In genomic region chr9:12766357-12766756, GRCh38 we compare ENCODE assay signal across 28 cellular contexts. TPM values are rescaled to one million over a fixed set of nuclear protein-coding genes. Genes with fewer than 3 reads are reported as not detected.
"Had no signal": no experiment of that assay in that cellular context is flagged by ENCODE, and none has a peak within 500 bp of the region (broad histone marks: within the 10 kb centered on the region; RNA-seq: fewer than 3 reads in every experiment).

No MANE protein-coding gene starts in this region.

- H3K27ac Mint-ChIP-seq: activated CD4-positive, alpha-beta memory T cell treated with anti-CD3 and anti-CD28 coated beads, Interleukin-2, amount 10 ng/mL, durations not matched to agents 7 days and 5 days; activated CD4-positive, alpha-beta T cell treated with anti-CD3 and anti-CD28 coated beads, Interleukin-2, amount 10 ng/mL, durations not matched to agents 7 days and 5 days; activated T-cell treated with anti-CD3 and anti-CD28 coated beads, Interleukin-2, amount 50 U/mL, for 24 hours; dendritic cell treated with granulocyte-macrophage colony-stimulating factor and Interleukin-4, amounts not matched to agents 40 ng/mL and 50 ng/mL, for 4 days; endodermal cell; naive thymus-derived CD4-positive, alpha-beta T cell; stimulated activated naive B cell treated with anti-CD40 and anti-IgM and Interleukin-4, amounts not matched to agents 10 μg/mL and 1 μg/mL and 100 μg/mL, for 72 hours; T-helper 17 cell; WTC11 had no signal

- H3K27me3 ChIP-seq: esophagus muscularis mucosa, heart right ventricle, pancreas, sigmoid colon, suprapubic skin, tibial artery had no signal

- H3K36me3 ChIP-seq: esophagus muscularis mucosa, heart right ventricle, pancreas, sigmoid colon, suprapubic skin, tibial artery had no signal

- DNase-seq: activated CD4-positive, alpha-beta memory T cell treated with anti-CD3 and anti-CD28 coated beads, Interleukin-2, amount 10 ng/mL, durations not matched to agents 7 days and 5 days; activated CD4-positive, alpha-beta T cell treated with anti-CD3 and anti-CD28 coated beads for 1 hour; activated CD4-positive, alpha-beta T cell treated with anti-CD3 and anti-CD28 coated beads, Interleukin-2, amount 10 ng/mL, durations not matched to agents 7 days and 5 days; activated CD8-positive, alpha-beta memory T cell treated with anti-CD3 and anti-CD28 coated beads, Interleukin-2, amount 50 U/mL, for 48 hours; activated gamma-delta T cell treated with Interleukin-2 at 50 U/mL for 16 hours; activated naive CD4-positive, alpha-beta T cell treated with anti-CD3 and anti-CD28 coated beads, Interleukin-2, amount 50 U/mL, for 16 hours; activated T-cell treated with anti-CD3 and anti-CD28 coated beads, Interleukin-2, amount 50 U/mL, for 24 hours; amniotic stem cell; endodermal cell; foreskin melanocyte; heart right ventricle; kidney glomerular epithelial cell; left ventricle myocardium superior; mesendoderm; naive thymus-derived CD4-positive, alpha-beta T cell; pancreas; psoas muscle; sigmoid colon; stimulated activated CD4-positive, alpha-beta T cell treated with anti-CD3 and anti-CD28 coated beads, Interleukin-1b, Interleukin-23, amount 100 ng/mL, for 48 hours; stimulated activated naive B cell treated with anti-CD40 and anti-IgM and Interleukin-4, amounts not matched to agents 10 μg/mL and 1 μg/mL and 100 μg/mL, for 72 hours; T-helper 17 cell; tibial artery had no signal

- H3K4me1 ChIP-seq: esophagus muscularis mucosa, heart right ventricle, pancreas, psoas muscle had no signal

- H3K4me2 ChIP-seq: smooth muscle cell had no signal

- H3K9me3 Mint-ChIP-seq: dendritic cell treated with granulocyte-macrophage colony-stimulating factor and Interleukin-4, amounts not matched to agents 40 ng/mL and 50 ng/mL, for 4 days; endodermal cell had no signal

- H3K9me3 ChIP-seq: esophagus muscularis mucosa, heart right ventricle, pancreas, psoas muscle, sigmoid colon, suprapubic skin, tibial artery had no signal

- H3K4me3 ChIP-seq: esophagus muscularis mucosa, heart right ventricle, pancreas, psoas muscle, sigmoid colon, smooth muscle cell, suprapubic skin, tibial artery had no signal

- H3K27me3 Mint-ChIP-seq: activated CD4-positive, alpha-beta memory T cell treated with anti-CD3 and anti-CD28 coated beads, Interleukin-2, amount 10 ng/mL, durations not matched to agents 7 days and 5 days; activated CD4-positive, alpha-beta T cell treated with anti-CD3 and anti-CD28 coated beads, Interleukin-2, amount 10 ng/mL, durations not matched to agents 7 days and 5 days; activated T-cell treated with anti-CD3 and anti-CD28 coated beads, Interleukin-2, amount 50 U/mL, for 24 hours; central memory CD8-positive, alpha-beta T cell; dendritic cell treated with granulocyte-macrophage colony-stimulating factor and Interleukin-4, amounts not matched to agents 40 ng/mL and 50 ng/mL, for 4 days; naive thymus-derived CD4-positive, alpha-beta T cell; stimulated activated naive B cell treated with anti-CD40 and anti-IgM and Interleukin-4, amounts not matched to agents 10 μg/mL and 1 μg/mL and 100 μg/mL, for 72 hours; T-helper 17 cell had no signal

- H3K36me3 Mint-ChIP-seq: stimulated activated naive B cell treated with anti-CD40 and anti-IgM and Interleukin-4, amounts not matched to agents 10 μg/mL and 1 μg/mL and 100 μg/mL, for 72 hours; WTC11 had no signal

- H3K4me3 Mint-ChIP-seq: activated CD4-positive, alpha-beta memory T cell treated with anti-CD3 and anti-CD28 coated beads, Interleukin-2, amount 10 ng/mL, durations not matched to agents 7 days and 5 days; activated CD4-positive, alpha-beta T cell treated with anti-CD3 and anti-CD28 coated beads, Interleukin-2, amount 10 ng/mL, durations not matched to agents 7 days and 5 days; activated T-cell treated with anti-CD3 and anti-CD28 coated beads, Interleukin-2, amount 50 U/mL, for 24 hours; central memory CD8-positive, alpha-beta T cell; dendritic cell treated with granulocyte-macrophage colony-stimulating factor and Interleukin-4, amounts not matched to agents 40 ng/mL and 50 ng/mL, for 4 days; endodermal cell; naive thymus-derived CD4-positive, alpha-beta T cell; stimulated activated naive B cell treated with anti-CD40 and anti-IgM and Interleukin-4, amounts not matched to agents 10 μg/mL and 1 μg/mL and 100 μg/mL, for 72 hours; T-helper 17 cell; WTC11 had no signal

- H3K27ac ChIP-seq: esophagus muscularis mucosa, heart right ventricle, pancreas, psoas muscle, sigmoid colon, suprapubic skin, tibial artery had no signal

- H3K4me1 Mint-ChIP-seq: activated CD4-positive, alpha-beta memory T cell treated with anti-CD3 and anti-CD28 coated beads, Interleukin-2, amount 10 ng/mL, durations not matched to agents 7 days and 5 days; activated CD4-positive, alpha-beta T cell treated with anti-CD3 and anti-CD28 coated beads, Interleukin-2, amount 10 ng/mL, durations not matched to agents 7 days and 5 days; central memory CD8-positive, alpha-beta T cell; endodermal cell; naive thymus-derived CD4-positive, alpha-beta T cell; stimulated activated naive B cell treated with anti-CD40 and anti-IgM and Interleukin-4, amounts not matched to agents 10 μg/mL and 1 μg/mL and 100 μg/mL, for 72 hours; T-helper 17 cell had no signal

- ATAC-seq: heart right ventricle; left ventricle myocardium superior; naive thymus-derived CD4-positive, alpha-beta T cell; pancreas; psoas muscle; stimulated activated naive B cell treated with anti-CD40 and anti-IgM and Interleukin-4, amounts not matched to agents 10 μg/mL and 1 μg/mL and 100 μg/mL, for 72 hours; T-helper 17 cell; WTC11 had no signal

RNA-seq across cellular contexts. Expression of gene LURAP1L, which starts 8.5 kb away (rescaled TPM):
- total RNA-seq: activated CD4-positive, alpha-beta memory T cell treated with anti-CD3 and anti-CD28 coated beads, Interleukin-2, amount 10 ng/mL, durations not matched to agents 7 days and 5 days; activated CD4-positive, alpha-beta T cell treated with anti-CD3 and anti-CD28 coated beads, Interleukin-2, amount 10 ng/mL, durations not matched to agents 7 days and 5 days; naive thymus-derived CD4-positive, alpha-beta T cell had no signal
- polyA plus RNA-seq: naive thymus-derived CD4-positive, alpha-beta T cell had no signal
